23 cellular contexts compared by ENCODE assay signal in genomic region chr19:54002495-54003315, GRCh38. TPM values are rescaled to one million over a fixed set of nuclear protein-coding genes. Genes with fewer than 3 reads are reported as not detected.
"Had no signal": no experiment of that assay in that cellular context is flagged by ENCODE, and none has a peak within 500 bp of the region (broad histone marks: within the 10 kb centered on the region; RNA-seq: fewer than 3 reads in every experiment).

No MANE protein-coding gene starts in this region.

- H3K4me3 ChIP-seq: left lung, tibial nerve, uterus had no signal

- H3K27ac ChIP-seq: epithelial cell of prostate, left lung, neutrophil, tibial nerve, uterus, WERI-Rb-1 had no signal

- H3K36me3 ChIP-seq: left lung, neutrophil, tibial nerve, uterus, WERI-Rb-1 had no signal

- ATAC-seq: left lung, natural killer cell, T-helper 17 cell had no signal

- H3K9me3 ChIP-seq: left lung, neutrophil, tibial nerve, uterus had no signal

- DNase-seq: activated CD4-positive, alpha-beta memory T cell treated with anti-CD3 and anti-CD28 coated beads, Interleukin-2, amount 10 ng/mL, durations not matched to agents 7 days and 5 days; activated naive CD4-positive, alpha-beta T cell treated with anti-CD3 and anti-CD28 coated beads, Interleukin-2, amount 50 U/mL, for 16 hours; activated T-cell treated with anti-CD3 and anti-CD28 coated beads, Interleukin-2, amount 50 U/mL, for 24 hours; central memory CD4-positive, alpha-beta T cell; cortex of kidney; effector CD4-positive, alpha-beta T cell; islet precursor cell; left lung; mesenchymal stem cell; natural killer cell; posterior cingulate gyrus; retina; stimulated activated CD4-positive, alpha-beta T cell treated with anti-CD3 and anti-CD28 coated beads, Interleukin-15, amount 100 ng/mL, for 24 hours; stimulated activated CD4-positive, alpha-beta T cell treated with anti-CD3 and anti-CD28 coated beads, Interleukin-4, amount 100 ng/mL, for 1 hour; stimulated activated naive CD4-positive, alpha-beta T cell treated with Interleukin-2 at 50 U/mL for 16 hours; substantia nigra; T-helper 17 cell; uterus; WERI-Rb-1 had no signal

- H3K4me1 ChIP-seq: left lung, tibial nerve, uterus had no signal

RNA-seq across cellular contexts. Expression of gene CACNG6, which starts 11.3 kb away (rescaled TPM):
- total RNA-seq: activated CD4-positive, alpha-beta memory T cell treated with anti-CD3 and anti-CD28 coated beads, Interleukin-2, amount 10 ng/mL, durations not matched to agents 7 days and 5 days; T-helper 17 cell; tibial nerve had no signal
- polyA plus RNA-seq: adipose tissue had no signal

RNA-seq across cellular contexts. Expression of gene CACNG8, which starts 40.0 kb away (rescaled TPM):
- total RNA-seq: tibial nerve had no signal
